ENCODE assay signal across 28 cellular contexts in genomic region chr4:81590596-81590995, GRCh38.
"Had no signal": no experiment of that assay in that cellular context is flagged by ENCODE, and none has a peak within 500 bp of the region (broad histone marks: within the 10 kb centered on the region; RNA-seq: fewer than 3 reads in every experiment).

No MANE protein-coding gene starts in this region.

- ATAC-seq: natural killer cell; psoas muscle; right cardiac atrium; sciatic nerve; stimulated activated memory B cell treated with anti-CD40 and anti-IgM and Interleukin-4, amounts not matched to agents 10 μg/mL and 1 μg/mL and 100 μg/mL, for 72 hours; stimulated activated naive CD8-positive, alpha-beta T cell treated with anti-CD3 and anti-CD28 coated beads, Interleukin-15, amount 100 ng/mL, for 72 hours; stimulated activated naive CD8-positive, alpha-beta T cell treated with anti-CD3 and anti-CD28 coated beads, Interleukin-15, Interleukin-2, amounts not matched to agents 100 U/mL and 50 U/mL, for 24 hours; upper lobe of right lung had no signal

- H3K27me3 ChIP-seq: neural progenitor cell, ovary, spleen, suprapubic skin, testis, tibial artery, transverse colon, upper lobe of right lung, uterus had no signal

- H3K4me3 ChIP-seq: neural progenitor cell, ovary, psoas muscle, skin epidermis, smooth muscle cell, spleen, suprapubic skin, testis, tibial artery, transverse colon, upper lobe of right lung, uterus had no signal

- H3K4me1 ChIP-seq: neural progenitor cell, psoas muscle, suprapubic skin, testis, uterus had no signal

- H3K27ac ChIP-seq: neural progenitor cell, ovary, parathyroid adenoma, psoas muscle, skin epidermis, spleen, suprapubic skin, testis, tibial artery, transverse colon, upper lobe of right lung, uterus had no signal

- H3K4me2 ChIP-seq: neural progenitor cell, smooth muscle cell had no signal

- H3K36me3 ChIP-seq: neural progenitor cell, ovary, spleen, suprapubic skin, tibial artery, transverse colon, upper lobe of right lung, uterus had no signal

- DNase-seq: natural killer cell; occipital lobe; ovary; posterior cingulate gyrus; psoas muscle; right cardiac atrium; spleen; stimulated activated CD4-positive, alpha-beta T cell treated with anti-CD3 and anti-CD28 coated beads, Interleukin-12 subunit alpha, Interleukin-12 subunit beta, amount 100 ng/mL, for 4 hours; stimulated activated CD4-positive, alpha-beta T cell treated with anti-CD3 and anti-CD28 coated beads, Interleukin-1b, Interleukin-23, amount 100 ng/mL, for 48 hours; stimulated activated CD4-positive, alpha-beta T cell treated with anti-CD3 and anti-CD28 coated beads, Interleukin-4, amount 100 ng/mL, for 1 hour; stimulated activated CD4-positive, alpha-beta T cell treated with anti-CD3 and anti-CD28 coated beads, Interleukin-4, amount 100 ng/mL, for 4 hours; stimulated activated CD8-positive, alpha-beta memory T cell treated with anti-CD3 and anti-CD28 coated beads, Interleukin-4, amount 100 ng/mL, for 48 hours; stimulated activated naive CD4-positive, alpha-beta T cell; stimulated activated naive CD8-positive, alpha-beta T cell treated with anti-CD3 and anti-CD28 coated beads, Interleukin-15, amount 100 ng/mL, for 72 hours; stimulated activated naive CD8-positive, alpha-beta T cell treated with anti-CD3 and anti-CD28 coated beads, Interleukin-15, Interleukin-2, amounts not matched to agents 100 U/mL and 50 U/mL, for 24 hours; substantia nigra; testis; tibial artery; transverse colon; upper lobe of right lung; uterus had no signal

- H2AFZ ChIP-seq: neural progenitor cell, parathyroid adenoma had no signal

- H3K79me2 ChIP-seq: parathyroid adenoma had no signal

- H3K9ac ChIP-seq: neural progenitor cell, parathyroid adenoma had no signal

- H3K9me3 ChIP-seq: ovary, psoas muscle, spleen, suprapubic skin, testis, tibial artery, transverse colon, upper lobe of right lung, uterus had no signal
